Comparison of ENCODE assay signal across 25 cellular contexts in genomic region chr3:122421101-122421500, GRCh38.
"Had no signal": no experiment of that assay in that cellular context is flagged by ENCODE, and none has a peak within 500 bp of the region (broad histone marks: within the 10 kb centered on the region; RNA-seq: fewer than 3 reads in every experiment).

No MANE protein-coding gene starts in this region.

- FAIRE-seq: islet of Langerhans, pancreas, urothelium cell line had no signal

- H3K9me3 ChIP-seq: left ventricle myocardium inferior, pancreas, prostate gland, stomach, testis, thyroid gland, upper lobe of right lung had no signal

- H3K27ac ChIP-seq: left ventricle myocardium inferior, pancreas, prostate gland, skin epidermis, stomach, testis, thyroid gland, upper lobe of right lung had no signal

- ATAC-seq: naive thymus-derived CD8-positive, alpha-beta T cell; pancreas; right cardiac atrium; sciatic nerve; stimulated activated naive B cell treated with anti-CD40 and anti-IgM and Interleukin-4, amounts not matched to agents 10 μg/mL and 1 μg/mL and 100 μg/mL, for 72 hours; stimulated activated naive CD8-positive, alpha-beta T cell treated with anti-CD3 and anti-CD28 coated beads, Interleukin-15, Interleukin-2, amounts not matched to agents 100 U/mL and 50 U/mL, for 24 hours; upper lobe of right lung had no signal

- H3K4me3 ChIP-seq: left ventricle myocardium inferior, pancreas, prostate gland, skin epidermis, stomach, testis, thyroid gland, upper lobe of right lung had no signal

- H3K4me1 ChIP-seq: prostate gland had no signal

- DNase-seq: hypothalamus; immature natural killer cell; left ventricle myocardium inferior; mesenchymal stem cell; naive thymus-derived CD8-positive, alpha-beta T cell; nucleus accumbens; pancreas; posterior cingulate gyrus; retina; right cardiac atrium; stimulated activated CD4-positive, alpha-beta T cell treated with anti-CD3 and anti-CD28 coated beads, Interleukin-12 subunit alpha, Interleukin-12 subunit beta, amount 100 ng/mL, for 4 hours; stimulated activated CD4-positive, alpha-beta T cell treated with anti-CD3 and anti-CD28 coated beads, Interleukin-15, amount 100 ng/mL, for 24 hours; stimulated activated CD4-positive, alpha-beta T cell treated with anti-CD3 and anti-CD28 coated beads, Interleukin-2, amount 100 ng/mL, for 24 hours; stimulated activated CD4-positive, alpha-beta T cell treated with anti-CD3 and anti-CD28 coated beads, Interleukin-4, amount 100 ng/mL, for 1 hour; stimulated activated naive B cell treated with anti-CD40 and anti-IgM and Interleukin-4, amounts not matched to agents 10 μg/mL and 1 μg/mL and 100 μg/mL, for 72 hours; stimulated activated naive CD8-positive, alpha-beta T cell treated with anti-CD3 and anti-CD28 coated beads, Interleukin-15, Interleukin-2, amounts not matched to agents 100 U/mL and 50 U/mL, for 24 hours; stomach; testis; thyroid gland; upper lobe of right lung had no signal

- H3K36me3 ChIP-seq: prostate gland had no signal
